ENCODE assay signal across 9 cellular contexts in the genomic region with DNA sequence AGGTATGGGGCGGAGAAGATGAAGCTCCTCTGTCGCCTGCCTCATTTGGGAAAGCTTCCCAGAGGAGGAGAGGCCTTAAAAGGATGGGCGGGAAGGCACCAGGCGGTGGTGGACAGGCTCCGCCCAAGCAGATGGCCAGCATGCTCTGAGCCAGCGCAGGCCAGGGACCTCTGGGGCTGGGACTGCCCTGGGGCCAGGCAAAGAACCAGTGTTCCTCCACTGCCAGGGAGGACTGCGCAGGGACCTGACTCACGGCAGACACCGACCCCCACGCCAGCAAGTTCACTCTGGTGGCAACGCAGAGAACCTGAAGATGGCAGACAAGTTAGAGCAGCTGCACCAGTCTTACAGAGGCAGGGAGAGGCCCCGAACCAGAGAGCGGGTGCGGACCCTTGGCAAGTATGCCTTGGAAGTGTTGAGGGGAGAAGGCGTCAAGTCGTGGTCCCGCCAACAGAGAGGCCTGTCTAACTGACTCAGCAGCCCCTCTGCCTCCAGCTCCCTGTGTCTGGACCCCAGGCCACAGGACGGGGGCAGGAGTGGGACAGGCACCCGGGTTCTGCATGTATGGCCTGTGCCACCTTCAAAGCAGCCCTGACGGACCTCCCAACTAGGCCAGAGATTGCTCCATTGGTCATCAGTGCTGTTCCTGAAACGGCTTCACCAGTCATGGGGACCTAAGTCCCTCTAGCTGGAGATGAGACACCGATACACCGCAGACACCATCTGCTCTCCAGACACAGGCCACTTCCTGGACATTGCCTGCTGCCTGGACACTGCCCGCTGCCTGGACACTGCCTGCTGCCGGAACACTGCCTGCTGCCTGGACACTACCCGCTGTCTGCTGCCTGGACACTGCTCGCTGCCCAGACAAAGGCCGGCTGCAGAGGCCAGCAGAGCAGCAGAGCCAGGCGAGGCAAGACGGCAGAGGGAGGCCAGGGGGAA.
DNase-seq lines count a peak whose midpoint lies in the region; ATAC-seq and TF ChIP-seq lines count a peak whose summit lies in the region.
"Had no signal": no experiment of that assay in that cellular context is flagged by ENCODE, and none has a peak within 500 bp of the region (broad histone marks: within the 10 kb centered on the region; RNA-seq: fewer than 3 reads in every experiment).

No MANE protein-coding gene starts in this region.

- peaks cover 73% of the 10 kb centered on the region for H3K4me1 Mint-ChIP-seq in glutamatergic neuron (ENCODE audit: low read depth, unreplicated experiment)

- peak overlapping the region; percentile 80 for H3K4me3 Mint-ChIP-seq in glutamatergic neuron (ENCODE audit: unreplicated experiment)

- peaks cover 19% of the 10 kb centered on the region for H3K27me3 Mint-ChIP-seq in glutamatergic neuron (ENCODE audit: unreplicated experiment)
- H3K27me3 Mint-ChIP-seq: activated naive CD4-positive, alpha-beta T cell treated with anti-CD3 and anti-CD28 coated beads, Interleukin-2, amount 50 U/mL, for 24 hours had no signal

- peaks cover 27% of the 10 kb centered on the region for H3K9me3 Mint-ChIP-seq in glutamatergic neuron (ENCODE audit: unreplicated experiment)
- H3K9me3 Mint-ChIP-seq: activated naive CD4-positive, alpha-beta T cell treated with anti-CD3 and anti-CD28 coated beads, Interleukin-2, amount 50 U/mL, for 24 hours had no signal

- ATAC-seq in HG03521 (IDR thresholded peaks at IDR 0.05; ENCODE audit: unreplicated experiment) (no peak), GM21786 (IDR thresholded peaks at IDR 0.05; ENCODE audit: unreplicated experiment) (no peak)

- no peak for TF ChIP-seq CTCF in glutamatergic neuron (IDR thresholded peaks at IDR 0.05; ENCODE audit: partially characterized antibody, unreplicated experiment)

- H3K36me3 Mint-ChIP-seq in glutamatergic neuron (ENCODE audit: unreplicated experiment): no peaks in the 10 kb centered on the region

- DNase-seq in EH (ENCODE audit: low read depth) (peak; percentile 94), SW480 (ENCODE audit: low spot score) (peak; percentile 78), glutamatergic neuron (peak; percentile 79), retina (peak; percentile 71), NCI-H146 treated with DMSO at 0.1 percent for 48 hours (lab: John Stamatoyannopoulos, UW; ENCODE audit: unreplicated experiment) (no peak)
- no peak for DNase-seq in stimulated activated CD4-positive, alpha-beta T cell treated with anti-CD3 and anti-CD28 coated beads, Interleukin-2, amount 100 ng/mL, for 48 hours

- H3K27ac Mint-ChIP-seq in glutamatergic neuron (ENCODE audit: unreplicated experiment): peak overlapping the region; percentile 98

Comparison
In these comparisons a context has a peak if more than half of its experiments do, and no peak if none do; other contexts are left out.
1. DNase-seq: peak in EH (single experiment), SW480 (single experiment), glutamatergic neuron (single experiment) and retina (single experiment); none in NCI-H146 treated with DMSO at 0.1 percent for 48 hours (single experiment) and stimulated activated CD4-positive, alpha-beta T cell treated with anti-CD3 and anti-CD28 coated beads, Interleukin-2, amount 100 ng/mL, for 48 hours (0 of 2).